In the genomic region with DNA sequence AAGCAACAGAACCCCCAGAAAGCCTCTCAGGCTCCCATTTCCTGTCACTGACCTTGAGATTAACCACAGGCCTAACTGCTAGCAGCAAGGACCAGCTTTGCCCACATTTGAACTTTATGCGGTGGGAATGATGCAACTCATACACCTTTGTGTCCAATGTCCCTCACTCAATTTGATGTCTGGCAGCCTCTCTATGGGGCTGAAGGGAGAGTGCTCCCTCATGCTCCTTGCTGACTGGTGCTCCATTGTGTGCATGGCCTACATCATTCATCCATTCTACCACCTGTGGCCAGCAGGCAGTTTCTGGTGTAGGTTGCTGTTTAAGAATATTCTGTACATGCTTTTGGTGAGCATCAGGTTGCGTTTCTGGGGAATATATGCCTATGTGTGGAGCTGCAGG, we compare ENCODE assay signal across 19 cellular contexts.
"Had no signal": no experiment of that assay in that cellular context is flagged by ENCODE, and none has a peak within 500 bp of the region (broad histone marks: within the 10 kb centered on the region; RNA-seq: fewer than 3 reads in every experiment).

No MANE protein-coding gene starts in this region.

- H3K9me3 ChIP-seq: gastroesophageal sphincter, heart left ventricle, ovary, uterus had no signal

- H3K9me3 Mint-ChIP-seq: activated naive CD4-positive, alpha-beta T cell treated with anti-CD3 and anti-CD28 coated beads, Interleukin-2, amount 50 U/mL, for 24 hours; central memory CD8-positive, alpha-beta T cell; memory B cell; naive thymus-derived CD4-positive, alpha-beta T cell had no signal

- H3K4me3 Mint-ChIP-seq: activated CD8-positive, alpha-beta T cell treated with anti-CD3 and anti-CD28 coated beads, Interleukin-2, amount 10 ng/mL, durations not matched to agents 7 days and 5 days; activated naive CD4-positive, alpha-beta T cell treated with anti-CD3 and anti-CD28 coated beads, Interleukin-2, amount 50 U/mL, for 24 hours; central memory CD8-positive, alpha-beta T cell; memory B cell; naive thymus-derived CD4-positive, alpha-beta T cell; neural progenitor cell had no signal

- H2AFZ ChIP-seq: neural progenitor cell had no signal

- DNase-seq: activated CD4-positive, alpha-beta T cell treated with anti-CD3 and anti-CD28 coated beads for 48 hours; activated CD8-positive, alpha-beta memory T cell treated with anti-CD3 and anti-CD28 coated beads, Interleukin-2, amount 50 U/mL, for 48 hours; activated CD8-positive, alpha-beta T cell treated with anti-CD3 and anti-CD28 coated beads, Interleukin-2, amount 10 ng/mL, durations not matched to agents 7 days and 5 days; activated gamma-delta T cell; left ventricle myocardium superior; naive thymus-derived CD4-positive, alpha-beta T cell; stimulated activated naive CD4-positive, alpha-beta T cell; substantia nigra had no signal

- H3K36me3 ChIP-seq: ascending aorta, neural progenitor cell, ovary, uterus had no signal

- H3K27ac ChIP-seq: ascending aorta, coronary artery, gastroesophageal sphincter, heart left ventricle, neural progenitor cell, ovary, tibial nerve, uterus had no signal

- H3K4me2 ChIP-seq: neural progenitor cell had no signal

- H3K4me1 ChIP-seq: ascending aorta, gastroesophageal sphincter, uterus had no signal

- H3K27me3 Mint-ChIP-seq: activated naive CD4-positive, alpha-beta T cell treated with anti-CD3 and anti-CD28 coated beads, Interleukin-2, amount 50 U/mL, for 24 hours; central memory CD8-positive, alpha-beta T cell; memory B cell; naive thymus-derived CD4-positive, alpha-beta T cell had no signal

- H3K4me3 ChIP-seq: ascending aorta, coronary artery, gastroesophageal sphincter, heart left ventricle, neural progenitor cell, ovary, tibial nerve, uterus had no signal

- ATAC-seq: gastroesophageal sphincter; naive thymus-derived CD4-positive, alpha-beta T cell had no signal

- H3K4me1 Mint-ChIP-seq: activated naive CD4-positive, alpha-beta T cell treated with anti-CD3 and anti-CD28 coated beads, Interleukin-2, amount 50 U/mL, for 24 hours; central memory CD8-positive, alpha-beta T cell; neural progenitor cell had no signal

- H3K27ac Mint-ChIP-seq: activated CD8-positive, alpha-beta T cell treated with anti-CD3 and anti-CD28 coated beads, Interleukin-2, amount 10 ng/mL, durations not matched to agents 7 days and 5 days; activated naive CD4-positive, alpha-beta T cell treated with anti-CD3 and anti-CD28 coated beads, Interleukin-2, amount 50 U/mL, for 24 hours; memory B cell; neural progenitor cell had no signal

- H3K9ac ChIP-seq: neural progenitor cell had no signal

- H3K27me3 ChIP-seq: ascending aorta, gastroesophageal sphincter, heart left ventricle, neural progenitor cell, ovary, tibial nerve, uterus had no signal
